ENCODE assay signal across 9 cellular contexts in the genomic region with DNA sequence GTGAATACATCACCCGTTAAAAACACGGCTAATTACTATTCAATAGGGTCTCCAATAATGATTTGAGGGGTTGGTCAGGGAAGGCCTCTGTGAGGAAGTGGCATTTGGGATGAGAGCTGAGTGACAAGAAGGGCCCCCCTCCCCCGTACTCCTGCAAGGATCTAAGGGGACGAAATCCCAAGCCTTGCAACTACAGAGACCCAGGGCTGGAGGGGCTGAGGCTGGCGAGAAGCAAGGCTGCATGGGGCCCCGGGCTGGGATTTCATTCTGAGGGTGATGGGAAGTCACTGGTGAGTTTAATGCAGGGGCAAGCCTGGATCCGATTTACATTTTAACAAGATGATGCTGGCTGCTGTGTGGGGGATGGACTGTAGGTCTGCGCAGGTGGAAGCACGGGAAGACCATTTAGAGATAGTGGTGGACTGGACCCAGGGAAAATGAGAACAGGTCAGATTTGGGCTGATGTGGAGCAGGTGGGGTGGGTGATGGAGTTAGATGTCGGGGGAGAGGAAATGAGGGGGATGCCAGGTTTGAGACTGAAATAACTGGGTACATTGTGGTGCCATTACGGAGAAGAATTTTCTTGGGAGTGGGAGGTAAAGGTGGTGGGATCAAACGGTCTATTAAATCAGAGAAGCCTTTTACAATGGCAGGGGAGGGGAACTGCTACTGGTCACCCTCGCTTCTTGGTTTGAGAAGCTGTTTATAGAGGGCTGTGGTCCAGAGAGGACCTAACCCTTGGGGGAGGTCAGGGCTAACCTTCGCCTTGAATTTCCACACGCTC. TPM values are rescaled to one million over a fixed set of nuclear protein-coding genes. Genes with fewer than 3 reads are reported as not detected.
DNase-seq lines count a peak whose midpoint lies in the region; ATAC-seq, FAIRE-seq and TF ChIP-seq lines count a peak whose summit lies in the region.
"Had no signal": no experiment of that assay in that cellular context is flagged by ENCODE, and none has a peak within 500 bp of the region (broad histone marks: within the 10 kb centered on the region; RNA-seq: fewer than 3 reads in every experiment).

No MANE protein-coding gene starts in this region.

- DNase-seq in heart left ventricle (peak in 1 of 5 donors; percentile 13), Right ventricle myocardium superior (no peak), K562 (ENCODE audit: extremely low read depth in 1 of 4, low spot score in 3 of 4) (no peak), mesenchymal stem cell (no peak), NCI-H1930 (lab: John Stamatoyannopoulos, UW) (no peak), dermis blood vessel endothelial cell (no peak)

- no peak for TF ChIP-seq RAD21 in K562 (CRISPR knock-in tag; conservative IDR thresholded peaks at IDR 0.05 in 1 of 2, IDR thresholded peaks at IDR 0.05 in 1 of 2)

- no peak for FAIRE-seq in K562 (lab: Jason Lieb, UNC)

- H3K4me1 ChIP-seq in heart left ventricle (peaks cover 3 to 25% (median 17%) of the 10 kb centered on the region in 12 donors), K562 (replicated peaks in 1 of 2; ENCODE audit: control insufficient read depth in 2 of 2, insufficient read depth in 2 of 2, low read length in 2 of 2) (peaks cover 3 to 35% of the 10 kb centered on the region in 2 experiments; a peak in 4 of 5 replicates), mesenchymal stem cell (ENCODE audit: control insufficient read depth, insufficient read depth, low read depth, low read length) (peaks cover 24% of the 10 kb centered on the region), urinary bladder (ENCODE audit: insufficient read depth) (peaks cover 4% of the 10 kb centered on the region)

- H4K20me1 ChIP-seq in K562 (replicated peaks; ENCODE audit: control insufficient read depth, insufficient read depth, low read length), result no peaks in the 10 kb centered on the region

- no peak overlapping the region for H2BK120ac ChIP-seq in mesenchymal stem cell (ENCODE audit: low read depth, low read length)

- ATAC-seq in heart left ventricle (no peak), Right ventricle myocardium superior (ENCODE audit: poor library complexity) (no peak), K562 (no peak), HG03135 (IDR thresholded peaks at IDR 0.05; ENCODE audit: unreplicated experiment) (no peak)

- H2AK5ac ChIP-seq in mesenchymal stem cell (ENCODE audit: low read length, severe bottlenecking), result peak overlapping the region; percentile 3

- H4K91ac ChIP-seq in mesenchymal stem cell (ENCODE audit: low read length), result peak overlapping the region; percentile 1

- H3K23ac ChIP-seq in mesenchymal stem cell (ENCODE audit: low read length in 2 of 2), result no peak overlapping the region

- H3K27me3 ChIP-seq in heart left ventricle (no peaks in the 10 kb centered on the region), K562 (ENCODE audit: control insufficient read depth in 2 of 2, insufficient read depth in 2 of 2, low read length in 2 of 2) (no peaks in the 10 kb centered on the region), mesenchymal stem cell (ENCODE audit: control insufficient read depth in 1 of 2, insufficient read depth in 1 of 2, low read length in 2 of 2) (peaks cover 0 to 7% of the 10 kb centered on the region in 2 experiments)

- no TSS peak for BruUV-seq in K562 (replicated peaks; lab: Mats Ljungman, UMichigan)

- H3K4me2 ChIP-seq in K562 (ENCODE audit: insufficient read depth, low read length) (peak overlapping the region; percentile 91), mesenchymal stem cell (ENCODE audit: low read length, poor library complexity, severe bottlenecking) (peak overlapping the region; percentile 51)

- H3K18ac ChIP-seq in mesenchymal stem cell (ENCODE audit: low read depth in 1 of 2, low read length in 2 of 2), result peak overlapping the region; percentile 23 to 82

- TF ChIP-seq CTCF in heart left ventricle (IDR thresholded peaks at IDR 0.05), result no peak
- TF ChIP-seq CTCF in K562 (IDR thresholded peaks at IDR 0.05 in 2 of 3, conservative IDR thresholded peaks at IDR 0.05 in 1 of 3; ENCODE audit: insufficient read depth in 2 of 3, low read depth in 1 of 3, low read length in 3 of 3), result no peak

- peaks cover 38% of the 10 kb centered on the region for H3K79me2 ChIP-seq in K562 (ENCODE audit: control insufficient read depth, insufficient read depth, low read length)

- peaks cover 27% of the 10 kb centered on the region for H3K79me1 ChIP-seq in mesenchymal stem cell (replicated peaks; ENCODE audit: low read length, poor library complexity, severe bottlenecking)

- peak overlapping the region; percentile 98 for H2AFZ ChIP-seq in K562 (ENCODE audit: low read depth, low read length)
- H2AFZ ChIP-seq in mesenchymal stem cell (ENCODE audit: low read depth, low read length), result no peak overlapping the region

- H3K4ac ChIP-seq in mesenchymal stem cell (ENCODE audit: low read depth in 1 of 2, low read length in 2 of 2), result peak overlapping the region; percentile 3 to 13

- TF ChIP-seq POLR2A in heart left ventricle (IDR thresholded peaks at IDR 0.05) (no peak), K562 (conservative IDR thresholded peaks at IDR 0.05) (no peak)

- intact Hi-C loops in heart left ventricle (cut with DNase I), result loop anchor here in 2 of 10 donors (5.0 kb wide), 1 partner anchor 134 kb away; no protein-coding TSS in a partner anchor
- intact Hi-C loops in Right ventricle myocardium superior (cut with DNase I), result no loop called here
- intact Hi-C loops in K562 (cut with micrococcal nuclease), result no loop called here

- no peak overlapping the region for H2BK5ac ChIP-seq in mesenchymal stem cell (ENCODE audit: low read depth, low read length, poor library complexity, severe bottlenecking)

- WGBS in heart left ventricle, 4 donors, result 60 to 66% (median 63%) methylated on average over 15 of the region's 15 CpGs
- WGBS in K562 (ENCODE audit: insufficient coverage, low coverage, missing lambda C conversion rate), result 64% methylated on average over 8 of the region's 15 CpGs
- 82% methylated on average over 12 of the region's 15 CpGs for WGBS in mesenchymal stem cell
- WGBS in urinary bladder, result 51% methylated on average over 15 of the region's 15 CpGs

- H3K9me3 ChIP-seq in heart left ventricle (no peaks in the 10 kb centered on the region), K562 (replicated peaks; ENCODE audit: control insufficient read depth, insufficient read depth, low read depth, low read length) (no peaks in the 10 kb centered on the region), mesenchymal stem cell (ENCODE audit: control insufficient read depth, low read length) (no peaks in the 10 kb centered on the region)

- peak overlapping the region; percentile 76 to 98 for H3K9ac ChIP-seq in K562 (ENCODE audit: insufficient read depth in 1 of 2, low read depth in 2 of 2, low read length in 2 of 2)
- peak overlapping the region; percentile 96 for H3K9ac ChIP-seq in mesenchymal stem cell (ENCODE audit: low read length)

- no peak overlapping the region for H2BK15ac ChIP-seq in mesenchymal stem cell (ENCODE audit: low read depth, poor library complexity, severe bottlenecking)

- peak overlapping the region; percentile 69 for H4K8ac ChIP-seq in mesenchymal stem cell (ENCODE audit: low read length)

- H3K9me1 ChIP-seq in K562 (ENCODE audit: control insufficient read depth, insufficient read depth, low read length), result no peaks in the 10 kb centered on the region

- CTCF ChIA-PET in K562 (lab: Yijun Ruan, JAX; ENCODE audit: low intra/inter-chr PET ratio), result no interaction called here

- no peak for TF ChIP-seq EP300 in K562 (IDR thresholded peaks at IDR 0.05; ENCODE audit: low read length)

- POLR2A ChIA-PET in K562 (lab: Yijun Ruan, JAX), result interaction anchor here (0.5 to 1.4 kb wide), 4 partner anchors 18 to 620 kb away, joined by 3 to 5 read pairs (median 3); no protein-coding TSS in a partner anchor

- H2BK12ac ChIP-seq in mesenchymal stem cell (ENCODE audit: low read length in 2 of 2), result no peak overlapping the region

- H3K14ac ChIP-seq in mesenchymal stem cell (ENCODE audit: low read length in 2 of 2), result no peak overlapping the region

- H3K36me3 ChIP-seq in heart left ventricle, result peaks cover 0 to 27% (median 24%) of the 10 kb centered on the region in 9 donors
- peaks cover 30% of the 10 kb centered on the region; the same call in 2 of the 3 replicates for H3K36me3 ChIP-seq in K562 (ENCODE audit: control insufficient read depth, insufficient read depth, low read length)
- peaks cover 26 to 27% of the 10 kb centered on the region in 2 experiments for H3K36me3 ChIP-seq in mesenchymal stem cell (ENCODE audit: control insufficient read depth in 1 of 2, insufficient read depth in 2 of 2, low read depth in 1 of 2, low read length in 2 of 2)
- H3K36me3 ChIP-seq in urinary bladder (ENCODE audit: insufficient read depth), result no peaks in the 10 kb centered on the region

- H3K4me3 ChIP-seq in heart left ventricle, result peak overlapping the region; percentile 43 to 94 (median 80)
- peak overlapping the region; percentile 62 for H3K4me3 ChIP-seq in K562
- H3K4me3 ChIP-seq in mesenchymal stem cell (ENCODE audit: insufficient read depth in 1 of 2, low read depth in 1 of 2, low read length in 2 of 2), result peak overlapping the region in 1 of 2 experiments; percentile 98
- peak overlapping the region; percentile 65 for H3K4me3 ChIP-seq in urinary bladder (ENCODE audit: low read depth, low read length)

- H3K27ac ChIP-seq in heart left ventricle, result peak overlapping the region; percentile 67 to 93 (median 87)
- peak overlapping the region; percentile 83 for H3K27ac ChIP-seq in K562 (ENCODE audit: extremely low read depth, low read depth, low read length)
- H3K27ac ChIP-seq in mesenchymal stem cell (ENCODE audit: low read length, poor library complexity, severe bottlenecking), result peak overlapping the region; percentile 58
- H3K27ac ChIP-seq in urinary bladder (ENCODE audit: low read depth), result no peak overlapping the region

- in situ Hi-C loops in K562 (cut with MboI), result no loop called here

RNA-seq across cellular contexts. Expression of a gene that starts 0.9 kb away (rescaled TPM):
- total RNA-seq in heart left ventricle, result 10 to 100 TPM; 17.4 to 34.8 (median 24.4) TPM
- polyA plus RNA-seq in heart left ventricle, result 10 to 100 TPM; 15.5 to 27.8 TPM
- 18.8 TPM for total RNA-seq in Right ventricle myocardium superior
- 95.2 and 270 TPM in 2 replicates for total RNA-seq in K562 (2011; cell fraction: chromatin; rRNA removed; ENCODE audit: low replicate concordance)
- 174 and 191 TPM in 2 replicates for total RNA-seq in K562 (2011; cell fraction: nucleolus; rRNA removed)
- 98.3 and 111 TPM in 2 replicates for total RNA-seq in K562 (2011; cell fraction: nucleoplasm; rRNA removed)
- total RNA-seq in K562 (2014; rRNA removed), result 109 and 132 TPM in 2 replicates
- total RNA-seq in K562 (2014; rRNA removed; fragmentation: Illumina TruSeq; extraction: Trizol), result 19.8 and 23.3 TPM in 2 replicates
- total RNA-seq in K562 (2015; rRNA removed; fragmentation: Illumina TruSeq; extraction: Trizol), result 47.2 and 47.6 TPM in 2 replicates
- 107 and 114 TPM in 2 replicates for total RNA-seq in K562 (2021)
- polyA plus RNA-seq in K562 (2011; rRNA removed), result 17.7 and 32.4 TPM in 2 replicates
- 16.3 and 33.1 TPM in 2 replicates for polyA plus RNA-seq in K562 (2011; cell fraction: cytosol; rRNA removed)
- 131 and 209 TPM in 2 replicates for polyA plus RNA-seq in K562 (2011; cell fraction: nucleus; rRNA removed)
- polyA plus RNA-seq in K562 (2012), result 37.2 and 61.4 TPM in 2 replicates
- 70.7 and 73.8 TPM in 2 replicates for polyA plus RNA-seq in K562 (2014; fragmentation: Illumina TruSeq; extraction: Trizol)
- polyA plus RNA-seq in K562 (2014; fragmentation: Nextera tagmentation; extraction: Ambion mirVana), result 1 to 10 TPM; 2.0 to 2.4 TPM
- polyA plus RNA-seq in K562 (2014; rRNA removed), result 69.7 and 77.2 TPM in 2 replicates
- 23.5 and 30.7 TPM in 2 replicates for polyA minus RNA-seq in K562 (2011; rRNA and poly(A)+ RNA removed)
- polyA minus RNA-seq in K562 (2011; cell fraction: cytosol; rRNA and poly(A)+ RNA removed), result 53.6 and 56.5 TPM in 2 replicates
- 54.6 and 62.6 TPM in 2 replicates for polyA minus RNA-seq in K562 (2011; cell fraction: nucleus; rRNA and poly(A)+ RNA removed)
- polyA plus RNA-seq in mesenchymal stem cell (2013, experiment 1 of 2), result 20.8 TPM
- 19.7 TPM for polyA plus RNA-seq in mesenchymal stem cell (2013, experiment 2 of 2)
- total RNA-seq in urinary bladder, result 20.7 TPM
- 29.8 TPM for polyA plus RNA-seq in urinary bladder
- total RNA-seq in dermis blood vessel endothelial cell, result 32.2 and 52.0 TPM in 2 replicates

RNA-seq across cellular contexts. Expression of a gene that starts 4.3 kb away (rescaled TPM):
- total RNA-seq in heart left ventricle (not detected), Right ventricle myocardium superior (not detected), K562 (2014; rRNA removed) (not detected in 2 replicates), K562 (2014; rRNA removed; fragmentation: Illumina TruSeq; extraction: Trizol) (not detected in 2 replicates), K562 (2015; rRNA removed; fragmentation: Illumina TruSeq; extraction: Trizol) (not detected in 2 replicates), K562 (2021) (0.09 TPM in 1 of 2 replicates, not detected in the other), urinary bladder (13.0 TPM), dermis blood vessel endothelial cell (not detected in 2 replicates)
- polyA plus RNA-seq in heart left ventricle (not detected), K562 (2011; rRNA removed) (not detected in 2 replicates), K562 (2014; fragmentation: Illumina TruSeq; extraction: Trizol) (not detected in 2 replicates), K562 (2014; fragmentation: Nextera tagmentation; extraction: Ambion mirVana) (not detected), K562 (2014; rRNA removed) (0.42 TPM in 1 of 2 replicates, not detected in the other), urinary bladder (11.5 TPM)
- total RNA-seq in K562 (2011; cell fraction: chromatin; rRNA removed; ENCODE audit: low replicate concordance), result not detected in 2 replicates
- not detected in 2 replicates for total RNA-seq in K562 (2011; cell fraction: nucleolus; rRNA removed)
- total RNA-seq in K562 (2011; cell fraction: nucleoplasm; rRNA removed), result not detected in 2 replicates
- not detected in 2 replicates for polyA plus RNA-seq in K562 (2011; cell fraction: cytosol; rRNA removed)
- not detected in 2 replicates for polyA plus RNA-seq in K562 (2011; cell fraction: nucleus; rRNA removed)
- polyA plus RNA-seq in K562 (2012), result not detected in 2 replicates
- polyA minus RNA-seq in K562 (2011; rRNA and poly(A)+ RNA removed), result not detected in 2 replicates
- polyA minus RNA-seq in K562 (2011; cell fraction: cytosol; rRNA and poly(A)+ RNA removed), result not detected in 2 replicates
- polyA minus RNA-seq in K562 (2011; cell fraction: nucleus; rRNA and poly(A)+ RNA removed), result not detected in 2 replicates
- polyA plus RNA-seq in mesenchymal stem cell (2013, experiment 1 of 2), result not detected
- not detected for polyA plus RNA-seq in mesenchymal stem cell (2013, experiment 2 of 2)
- total RNA-seq: RPMI7951 had no signal

RNA-seq across cellular contexts. Expression of a gene that starts 28.3 kb away (rescaled TPM):
- 10 to 100 TPM; 10.1 to 47.5 (median 18.5) TPM for total RNA-seq in heart left ventricle
- polyA plus RNA-seq in heart left ventricle, result 1 to 10 TPM; 2.1 to 8.2 TPM
- 40.4 TPM for total RNA-seq in Right ventricle myocardium superior
- not detected in 2 replicates for total RNA-seq in K562 (2011; cell fraction: chromatin; rRNA removed; ENCODE audit: low replicate concordance)
- total RNA-seq in K562 (2011; cell fraction: nucleolus; rRNA removed), result not detected in 2 replicates
- not detected in 2 replicates for total RNA-seq in K562 (2011; cell fraction: nucleoplasm; rRNA removed)
- total RNA-seq in K562 (2014; rRNA removed), result not detected in 2 replicates
- not detected in 2 replicates for total RNA-seq in K562 (2014; rRNA removed; fragmentation: Illumina TruSeq; extraction: Trizol)
- total RNA-seq in K562 (2015; rRNA removed; fragmentation: Illumina TruSeq; extraction: Trizol), result not detected in 2 replicates
- total RNA-seq in K562 (2021), result not detected in 2 replicates
- 0.04 TPM in 1 of 2 replicates, not detected in the other for polyA plus RNA-seq in K562 (2011; rRNA removed)
- polyA plus RNA-seq in K562 (2011; cell fraction: cytosol; rRNA removed), result not detected in 2 replicates
- polyA plus RNA-seq in K562 (2011; cell fraction: nucleus; rRNA removed), result not detected in 2 replicates
- not detected in 2 replicates for polyA plus RNA-seq in K562 (2012)
- polyA plus RNA-seq in K562 (2014; fragmentation: Illumina TruSeq; extraction: Trizol), result not detected in 2 replicates
- not detected for polyA plus RNA-seq in K562 (2014; fragmentation: Nextera tagmentation; extraction: Ambion mirVana)
- not detected in 2 replicates for polyA plus RNA-seq in K562 (2014; rRNA removed)
- not detected in 2 replicates for polyA minus RNA-seq in K562 (2011; rRNA and poly(A)+ RNA removed)
- not detected in 2 replicates for polyA minus RNA-seq in K562 (2011; cell fraction: cytosol; rRNA and poly(A)+ RNA removed)
- polyA minus RNA-seq in K562 (2011; cell fraction: nucleus; rRNA and poly(A)+ RNA removed), result not detected in 2 replicates
- 0.12 TPM for polyA plus RNA-seq in mesenchymal stem cell (2013, experiment 1 of 2)
- 0.18 TPM for polyA plus RNA-seq in mesenchymal stem cell (2013, experiment 2 of 2)
- 8.0 TPM for total RNA-seq in urinary bladder
- polyA plus RNA-seq in urinary bladder, result 5.0 TPM
- under 0.01 TPM in 1 of 2 replicates, not detected in the other for total RNA-seq in dermis blood vessel endothelial cell
- total RNA-seq: RPMI7951 had no signal

RNA-seq across cellular contexts. Expression of a gene that starts 57.4 kb away (rescaled TPM):
- 10 to 100 TPM in 7 of 9 donors, 1 to 10 TPM in 2; 6.4 to 20.4 (median 11.4) TPM for total RNA-seq in heart left ventricle
- 10 to 100 TPM; 13.7 to 22.0 TPM for polyA plus RNA-seq in heart left ventricle
- total RNA-seq in Right ventricle myocardium superior, result 10.4 TPM
- not detected in 2 replicates for total RNA-seq in K562 (2011; cell fraction: chromatin; rRNA removed; ENCODE audit: low replicate concordance)
- not detected in 2 replicates for total RNA-seq in K562 (2011; cell fraction: nucleolus; rRNA removed)
- not detected in 2 replicates for total RNA-seq in K562 (2011; cell fraction: nucleoplasm; rRNA removed)
- not detected in 2 replicates for total RNA-seq in K562 (2014; rRNA removed)
- not detected in 2 replicates for total RNA-seq in K562 (2014; rRNA removed; fragmentation: Illumina TruSeq; extraction: Trizol)
- not detected in 2 replicates for total RNA-seq in K562 (2015; rRNA removed; fragmentation: Illumina TruSeq; extraction: Trizol)
- total RNA-seq in K562 (2021), result 0.07 TPM in 1 of 2 replicates, not detected in the other
- polyA plus RNA-seq in K562 (2011; rRNA removed), result 0.06 TPM in 1 of 2 replicates, not detected in the other
- 0.03 and 0.07 TPM in 2 replicates for polyA plus RNA-seq in K562 (2011; cell fraction: cytosol; rRNA removed)
- polyA plus RNA-seq in K562 (2011; cell fraction: nucleus; rRNA removed), result not detected in 2 replicates
- 0.12 and 0.76 TPM in 2 replicates for polyA plus RNA-seq in K562 (2012)
- polyA plus RNA-seq in K562 (2014; fragmentation: Illumina TruSeq; extraction: Trizol), result not detected in 2 replicates
- polyA plus RNA-seq in K562 (2014; fragmentation: Nextera tagmentation; extraction: Ambion mirVana), result not detected
- not detected in 2 replicates for polyA plus RNA-seq in K562 (2014; rRNA removed)
- not detected in 2 replicates for polyA minus RNA-seq in K562 (2011; rRNA and poly(A)+ RNA removed)
- not detected in 2 replicates for polyA minus RNA-seq in K562 (2011; cell fraction: cytosol; rRNA and poly(A)+ RNA removed)
- not detected in 2 replicates for polyA minus RNA-seq in K562 (2011; cell fraction: nucleus; rRNA and poly(A)+ RNA removed)
- polyA plus RNA-seq in mesenchymal stem cell (2013, experiment 1 of 2), result 0.01 TPM
- polyA plus RNA-seq in mesenchymal stem cell (2013, experiment 2 of 2), result not detected
- 7.5 TPM for total RNA-seq in urinary bladder
- polyA plus RNA-seq in urinary bladder, result 28.2 TPM
- total RNA-seq in dermis blood vessel endothelial cell, result 84.6 and 122 TPM in 2 replicates
- total RNA-seq: RPMI7951 had no signal

Comparison
In these comparisons a context has a peak if more than half of its experiments do, and no peak if none do; other contexts are left out.
1. RNA of a gene that starts 4.3 kb away (total RNA-seq): 13.0 TPM in urinary bladder (single experiment); not detected in Right ventricle myocardium superior (single experiment), not detected in heart left ventricle, 0.09 TPM in K562 and not detected in dermis blood vessel endothelial cell; every median in the first group is over 10 times any median in the second.